Comparison of ENCODE assay signal across 13 cellular contexts in genomic region chr2:219527472-219527871, GRCh38. TPM values are rescaled to one million over a fixed set of nuclear protein-coding genes. Genes with fewer than 3 reads are reported as not detected.
"Had no signal": no experiment of that assay in that cellular context is flagged by ENCODE, and none has a peak within 500 bp of the region (broad histone marks: within the 10 kb centered on the region; RNA-seq: fewer than 3 reads in every experiment).

No MANE protein-coding gene starts in this region.

- H3K4me1 ChIP-seq: pancreas had no signal

- ATAC-seq: activated T-cell treated with anti-CD3 and anti-CD28 coated beads, Interleukin-2, amount 50 U/mL, for 4 hours; left colon; WTC11 had no signal

- H3K27ac ChIP-seq: esophagus muscularis mucosa, pancreas had no signal

- DNase-seq: activated CD4-positive, alpha-beta memory T cell treated with anti-CD3 and anti-CD28 coated beads, Interleukin-2, amount 10 ng/mL, durations not matched to agents 7 days and 5 days; activated CD4-positive, alpha-beta T cell treated with anti-CD3 and anti-CD28 coated beads for 4 hours; activated effector memory CD4-positive, alpha-beta T cell treated with Interleukin-2 at 50 U/mL for 16 hours; activated naive CD4-positive, alpha-beta T cell treated with anti-CD3 and anti-CD28 coated beads, Interleukin-2, amount 50 U/mL, for 16 hours; activated T-cell treated with anti-CD3 and anti-CD28 coated beads, Interleukin-2, amount 50 U/mL, for 4 hours; left colon; midbrain; T-helper 2 cell had no signal

- H3K36me3 ChIP-seq: esophagus muscularis mucosa, pancreas had no signal

- H3K9me3 ChIP-seq: esophagus muscularis mucosa, pancreas had no signal

- H3K4me3 ChIP-seq: esophagus muscularis mucosa, lung, pancreas had no signal

- FAIRE-seq: colon, pancreas had no signal

RNA-seq across cellular contexts. Expression of gene ASIC4, which starts 13.2 kb away (rescaled TPM):
- total RNA-seq: esophagus muscularis mucosa, left colon had no signal

RNA-seq across cellular contexts. Expression of gene OBSL1, which starts 43.9 kb away (rescaled TPM):
- total RNA-seq: activated CD4-positive, alpha-beta memory T cell treated with anti-CD3 and anti-CD28 coated beads, Interleukin-2, amount 10 ng/mL, durations not matched to agents 7 days and 5 days had no signal
